ENCODE assay signal across 13 cellular contexts in genomic region chr3:186025161-186025560, GRCh38.
DNase-seq lines count a peak whose midpoint lies in the region; ATAC-seq and TF ChIP-seq lines count a peak whose summit lies in the region.
"Had no signal": no experiment of that assay in that cellular context is flagged by ENCODE, and none has a peak within 500 bp of the region (broad histone marks: within the 10 kb centered on the region; RNA-seq: fewer than 3 reads in every experiment).

No MANE protein-coding gene starts in this region.

- intact Hi-C loops in esophagus muscularis mucosa (cut with DNase I), result no loop called here
- intact Hi-C loops in esophagus squamous epithelium (cut with DNase I), result no loop called here

- H3K27ac ChIP-seq in esophagus muscularis mucosa (replicated peaks in 1 of 4) (no peak overlapping the region), esophagus squamous epithelium (no peak overlapping the region)
- H3K27ac ChIP-seq: foreskin keratinocyte had no signal

- no peak for ATAC-seq in GM21381 (IDR thresholded peaks at IDR 0.05; ENCODE audit: unreplicated experiment)
- ATAC-seq: foreskin keratinocyte had no signal

- DNase-seq in NCI-H2171 treated with DMSO at 0.1 percent for 48 hours (lab: John Stamatoyannopoulos, UW), result peak; percentile 10
- no peak for DNase-seq in NCI-H2171 (lab: John Stamatoyannopoulos, UW)
- peak; percentile 52 for DNase-seq in RKO (ENCODE audit: low spot score)
- DNase-seq in esophagus muscularis mucosa (ENCODE audit: extremely low spot score), result peak; percentile 92
- peak; percentile 3 to 31 (median 9) for DNase-seq in stimulated activated CD4-positive, alpha-beta T cell treated with anti-CD3 and anti-CD28 coated beads, TNF-alpha, amount 100 ng/mL, for 24 hours (ENCODE audit: low read depth in 3 of 3)
- DNase-seq in H7, result no peak
- no peak for DNase-seq in esophagus squamous epithelium (lab: John Stamatoyannopoulos, UW)
- DNase-seq: activated CD4-positive, alpha-beta T cell treated with anti-CD3 and anti-CD28 coated beads, Interleukin-2, amount 10 ng/mL, durations not matched to agents 7 days and 5 days; foreskin keratinocyte; GOT3; Kasumi-1; occipital lobe had no signal

- no peak for TF ChIP-seq EP300 in esophagus muscularis mucosa (IDR thresholded peaks at IDR 0.05)

- H3K4me3 ChIP-seq in esophagus muscularis mucosa (no peak overlapping the region), H7 (ENCODE audit: insufficient read depth, low read depth, low read length) (no peak overlapping the region), esophagus squamous epithelium (no peak overlapping the region)

- H3K27me3 ChIP-seq in esophagus muscularis mucosa (no peaks in the 10 kb centered on the region), H7 (ENCODE audit: control insufficient read depth, insufficient read depth, low read length) (no peaks in the 10 kb centered on the region), esophagus squamous epithelium (no peaks in the 10 kb centered on the region)
- H3K27me3 ChIP-seq: foreskin keratinocyte had no signal

- no peak for TF ChIP-seq POLR2A in esophagus muscularis mucosa (IDR thresholded peaks at IDR 0.05; ENCODE audit: low read depth)
- no peak for TF ChIP-seq POLR2A in esophagus squamous epithelium (IDR thresholded peaks at IDR 0.05)

- WGBS in esophagus muscularis mucosa, result 17% methylated on average over 5 of the region's 5 CpGs
- WGBS in esophagus squamous epithelium, 2 donors, result 44 to 57% methylated on average over 4 to 5 of the region's 5 CpGs

- TF ChIP-seq CTCF in esophagus muscularis mucosa (IDR thresholded peaks at IDR 0.05) (no peak), esophagus squamous epithelium (IDR thresholded peaks at IDR 0.05) (no peak)

- H3K4me1 ChIP-seq in esophagus muscularis mucosa, result peaks cover 0 to 17% (median 4%) of the 10 kb centered on the region in 4 donors
- H3K4me1 ChIP-seq in esophagus squamous epithelium, result peaks cover 0 to 6% (median 0%) of the 10 kb centered on the region in 3 donors
- H3K4me1 ChIP-seq: foreskin keratinocyte had no signal

- H3K9me3 ChIP-seq in esophagus muscularis mucosa, result no peaks in the 10 kb centered on the region
- H3K9me3 ChIP-seq in esophagus squamous epithelium, result no peaks in the 10 kb centered on the region

- no peaks in the 10 kb centered on the region for H3K36me3 ChIP-seq in esophagus muscularis mucosa
- H3K36me3 ChIP-seq in H7 (replicated peaks; ENCODE audit: control insufficient read depth, insufficient read depth, low read length), result no peaks in the 10 kb centered on the region
- H3K36me3 ChIP-seq in esophagus squamous epithelium, result no peaks in the 10 kb centered on the region

Comparison
In these comparisons a context has a peak if more than half of its experiments do, and no peak if none do; other contexts are left out.
1. DNase-seq: peak in NCI-H2171 treated with DMSO at 0.1 percent for 48 hours (single experiment), RKO (single experiment), esophagus muscularis mucosa (single experiment) and stimulated activated CD4-positive, alpha-beta T cell treated with anti-CD3 and anti-CD28 coated beads, TNF-alpha, amount 100 ng/mL, for 24 hours (3 of 3); none in NCI-H2171 (single experiment), H7 (single experiment) and esophagus squamous epithelium (single experiment).